1 cellular context compared by ENCODE assay signal in genomic region chr15:40160689-40161688, GRCh38.
TF ChIP-seq lines count a peak whose summit lies in the region.

BUB1B (plus strand) TSS chr15:40161069; CDS start chr15:40161221, 152 bp downstream.

TF ChIP-seq in K562, 482 proteins besides CTCF, POLR2A, EP300 and RAD21 (continued from another document and continues in another):
- TF ChIP-seq MLLT1 (IDR thresholded peaks at IDR 0.05) = 0 out of 4 replicates have a peak, but pooled peaks of 1 of the 2 experiments have one; percentile 35
- no peak for TF ChIP-seq ZC3H4 (CRISPR knock-in tag; IDR thresholded peaks at IDR 0.05; ENCODE audit: borderline replicate concordance)
- peak; percentile 10; the same call in 1 of the 2 replicates for TF ChIP-seq BCOR (IDR thresholded peaks at IDR 0.05)
- TF ChIP-seq TSHZ1 (CRISPR knock-in tag; IDR thresholded peaks at IDR 0.05) = no peak
- TF ChIP-seq BMI1 (IDR thresholded peaks at IDR 0.05; ENCODE audit: low read length) = no peak
- peak; percentile 94 for TF ChIP-seq CREB3L1 (IDR thresholded peaks at IDR 0.05; ENCODE audit: borderline replicate concordance, low read depth)
- TF ChIP-seq NFATC3 (IDR thresholded peaks at IDR 0.05) = no peak
- TF ChIP-seq RBM17 (IDR thresholded peaks at IDR 0.05; ENCODE audit: borderline replicate concordance, low read depth, low read length) = no peak
- peak; percentile 38 for TF ChIP-seq HMGN3 (IDR thresholded peaks at IDR 0.05; ENCODE audit: borderline replicate concordance, extremely low read depth, insufficient read length, low read depth, low read length)
- TF ChIP-seq ZFP91 (CRISPR knock-in tag; IDR thresholded peaks at IDR 0.05) = no peak
- TF ChIP-seq ZMIZ1 (IDR thresholded peaks at IDR 0.05; ENCODE audit: low read depth in 2 of 2, low read length in 2 of 2) = no peak
- TF ChIP-seq RHOXF2B (CRISPR knock-in tag; conservative IDR thresholded peaks at IDR 0.05) = no peak
- TF ChIP-seq TEAD1 (CRISPR knock-in tag; IDR thresholded peaks at IDR 0.05) = peak; percentile 59 to 84; a peak in 3 of 4 replicates
- TF ChIP-seq ZBTB49 (CRISPR knock-in tag; IDR thresholded peaks at IDR 0.05; ENCODE audit: borderline replicate concordance) = no peak
- TF ChIP-seq CBX2 (IDR thresholded peaks at IDR 0.05; ENCODE audit: insufficient read depth, low read length, poor library complexity, severe bottlenecking) = no peak
- TF ChIP-seq RFX1 (IDR thresholded peaks at IDR 0.05) = no peak
- no peak for TF ChIP-seq BRF2 (IDR thresholded peaks at IDR 0.05; ENCODE audit: borderline replicate concordance, insufficient read depth, insufficient read length)
- no peak for TF ChIP-seq THRAP3 (IDR thresholded peaks at IDR 0.05; ENCODE audit: borderline replicate concordance)
- TF ChIP-seq NR3C1 (CRISPR knock-in tag; IDR thresholded peaks at IDR 0.05) = no peak
- TF ChIP-seq MCM5 (IDR thresholded peaks at IDR 0.05; ENCODE audit: low read depth) = no peak
- no peak for TF ChIP-seq ZNF274 (IDR thresholded peaks at IDR 0.05; ENCODE audit: borderline replicate concordance, low read depth, low read length)
- TF ChIP-seq ZNF324 (CRISPR knock-in tag; IDR thresholded peaks at IDR 0.05) = no peak
- TF ChIP-seq ZNF239 (CRISPR knock-in tag; IDR thresholded peaks at IDR 0.05) = no peak; the same call in 1 of the 2 replicates
- TF ChIP-seq TFE3 (CRISPR knock-in tag; IDR thresholded peaks at IDR 0.05) = no peak
- no peak for TF ChIP-seq ZNF408 (CRISPR knock-in tag; IDR thresholded peaks at IDR 0.05; ENCODE audit: low read depth)
- TF ChIP-seq HDAC2 (IDR thresholded peaks at IDR 0.05) = peak; percentile 81
- TF ChIP-seq CEBPZ (IDR thresholded peaks at IDR 0.05; ENCODE audit: borderline replicate concordance, low read depth, low read length) = no peak
- no peak for TF ChIP-seq BCL6 (CRISPR knock-in tag; IDR thresholded peaks at IDR 0.05)
- no peak; the same call in none of the 2 replicates for TF ChIP-seq CTBP1 (IDR thresholded peaks at IDR 0.05; ENCODE audit: borderline replicate concordance)
- TF ChIP-seq MBD1 (CRISPR knock-in tag; IDR thresholded peaks at IDR 0.05) = no peak
- no peak for TF ChIP-seq PRMT5 (CRISPR knock-in tag; IDR thresholded peaks at IDR 0.05)
